In genomic region chr1:61132176-61133047, GRCh38 we compare ENCODE assay signal across 10 cellular contexts. TPM values are rescaled to one million over a fixed set of nuclear protein-coding genes. Genes with fewer than 3 reads are reported as not detected.
A peak's percentile ranks its signal among the peaks of the same experiment; 100 is the strongest.
DNase-seq lines count a peak whose midpoint lies in the region; ATAC-seq and TF ChIP-seq lines count a peak whose summit lies in the region.
"Had no signal": no experiment of that assay in that cellular context is flagged by ENCODE, and none has a peak within 500 bp of the region (broad histone marks: within the 10 kb centered on the region; RNA-seq: fewer than 3 reads in every experiment).

No MANE protein-coding gene starts in this region.

- ATAC-seq in PC-3 (no peak; the same call in 1 of the 2 replicates), HG03175 (IDR thresholded peaks at IDR 0.05; ENCODE audit: unreplicated experiment) (no peak)

- DNase-seq in PC-3 (no peak), colonic mucosa (no peak), tibial artery (no peak), NCI-H2196 (lab: John Stamatoyannopoulos, UW; ENCODE audit: unreplicated experiment) (no peak)
- DNase-seq in activated naive CD4-positive, alpha-beta T cell treated with anti-CD3 and anti-CD28 coated beads, Interleukin-2, amount 50 U/mL, for 16 hours = no peak
- DNase-seq in activated naive CD4-positive, alpha-beta T cell treated with anti-CD3 and anti-CD28 coated beads, Interleukin-2, amount 10 ng/mL, durations not matched to agents 7 days and 5 days = no peak
- DNase-seq: NCI-H2107 had no signal

- H3K9me2 ChIP-seq in PC-3 (replicated peaks; ENCODE audit: low read length) = no peaks in the 10 kb centered on the region

- H3K4me1 ChIP-seq in PC-3 (ENCODE audit: insufficient read depth, low read length) (peaks cover 14% of the 10 kb centered on the region), colonic mucosa (peaks cover 9% of the 10 kb centered on the region), liver (ENCODE audit: control insufficient read depth in 4 of 4, insufficient read depth in 4 of 4, low read length in 3 of 4) (peaks cover 5 to 31% (median 10%) of the 10 kb centered on the region in 4 donors), tibial artery (peaks cover 0 to 39% (median 17%) of the 10 kb centered on the region in 4 donors)

- peaks cover 11% of the 10 kb centered on the region for H3K27me3 Mint-ChIP-seq in activated naive CD4-positive, alpha-beta T cell treated with anti-CD3 and anti-CD28 coated beads, Interleukin-2, amount 10 ng/mL, durations not matched to agents 7 days and 5 days

- peak overlapping the region; percentile 32 for H3K4me2 ChIP-seq in PC-3 (ENCODE audit: low read length)

- CTCF ChIA-PET in PC-3 (lab: Charles Lee) = no interaction called here
- CTCF ChIA-PET in activated naive CD4-positive, alpha-beta T cell treated with anti-CD3 and anti-CD28 coated beads, Interleukin-2, amount 10 ng/mL, durations not matched to agents 7 days and 5 days (lab: Charles Lee) = no interaction called here

- H3F3A ChIP-seq in PC-3 (ENCODE audit: low read length, unreplicated experiment) = no peaks in the 10 kb centered on the region

- no peaks in the 10 kb centered on the region for H3K36me3 ChIP-seq in PC-3 (ENCODE audit: low read depth, low read length)
- H3K36me3 ChIP-seq in colonic mucosa = no peaks in the 10 kb centered on the region
- no peaks in the 10 kb centered on the region for H3K36me3 ChIP-seq in liver (ENCODE audit: control insufficient read depth in 4 of 4, insufficient read depth in 3 of 4, low read depth in 1 of 4, low read length in 3 of 4)
- H3K36me3 ChIP-seq in tibial artery = peaks cover 0 to 4% (median 0%) of the 10 kb centered on the region in 3 donors

- BruUV-seq in PC-3 (replicated peaks; lab: Mats Ljungman, UMichigan) = no TSS peak

- no peak for TF ChIP-seq RAD21 in liver (IDR thresholded peaks at IDR 0.05)

- intact Hi-C loops in PC-3 (cut with micrococcal nuclease) = loop anchor here (1.0 to 5.0 kb wide), 6 partner anchors 11 to 206 kb away; no protein-coding TSS in a partner anchor
- intact Hi-C loops in colonic mucosa (cut with DNase I) = no loop called here
- intact Hi-C loops in tibial artery (cut with DNase I; ENCODE audit: low total_unique reads) = no loop called here

- H3K27me3 ChIP-seq in PC-3 (ENCODE audit: low read length) (no peaks in the 10 kb centered on the region), colonic mucosa (no peaks in the 10 kb centered on the region), liver (ENCODE audit: control insufficient read depth in 4 of 4, insufficient read depth in 4 of 4, low read length in 3 of 4) (no peaks in the 10 kb centered on the region), tibial artery (no peaks in the 10 kb centered on the region)

- peak overlapping the region; percentile 27; the same call in 1 of the 2 replicates for H2AFZ ChIP-seq in PC-3 (ENCODE audit: low read length)

- H3K9ac ChIP-seq in PC-3 (ENCODE audit: low read length) (0 out of 2 replicates have a peak overlapping the region, but pooled peaks have one; percentile 0), colonic mucosa (ENCODE audit: low read depth in 2 of 2, low read length in 2 of 2) (no peak overlapping the region), liver (ENCODE audit: low read depth in 1 of 2, low read length in 2 of 2) (no peak overlapping the region)

- no peaks in the 10 kb centered on the region for H3K79me2 ChIP-seq in PC-3 (ENCODE audit: low read length)

- peaks cover 6% of the 10 kb centered on the region for H3K4me1 Mint-ChIP-seq in activated naive CD4-positive, alpha-beta T cell treated with anti-CD3 and anti-CD28 coated beads, Interleukin-2, amount 10 ng/mL, durations not matched to agents 7 days and 5 days

- H3K27ac ChIP-seq in PC-3 (ENCODE audit: low read length) (peak overlapping the region; percentile 48), colonic mucosa (peak overlapping the region; percentile 42), liver (ENCODE audit: low read depth in 1 of 2, low read length in 2 of 2) (peak overlapping the region; percentile 36 to 46), tibial artery (peak overlapping the region; percentile 66 to 69)

- no peak overlapping the region for H3K27ac Mint-ChIP-seq in activated naive CD4-positive, alpha-beta T cell treated with anti-CD3 and anti-CD28 coated beads, Interleukin-2, amount 10 ng/mL, durations not matched to agents 7 days and 5 days

- H3K9me3 ChIP-seq in PC-3 (ENCODE audit: low read length) (no peaks in the 10 kb centered on the region), colonic mucosa (no peaks in the 10 kb centered on the region), liver (ENCODE audit: control insufficient read depth in 4 of 4, low read length in 3 of 4) (no peaks in the 10 kb centered on the region), tibial artery (no peaks in the 10 kb centered on the region)

- POLR2A ChIA-PET in PC-3 (lab: Charles Lee; ENCODE audit: unreplicated experiment) = interaction anchor here (0.6 kb wide), 1 partner anchor 678 kb away, joined by 5 read pairs; no protein-coding TSS in a partner anchor

- H3K4me3 Mint-ChIP-seq in activated naive CD4-positive, alpha-beta T cell treated with anti-CD3 and anti-CD28 coated beads, Interleukin-2, amount 10 ng/mL, durations not matched to agents 7 days and 5 days = no peak overlapping the region

- H3K9me3 Mint-ChIP-seq in activated naive CD4-positive, alpha-beta T cell treated with anti-CD3 and anti-CD28 coated beads, Interleukin-2, amount 10 ng/mL, durations not matched to agents 7 days and 5 days = no peaks in the 10 kb centered on the region

- TF ChIP-seq CTCF in PC-3 (conservative IDR thresholded peaks at IDR 0.05; ENCODE audit: low read depth, low read length) = no peak
- no peak for TF ChIP-seq CTCF in colonic mucosa (IDR thresholded peaks at IDR 0.05)
- no peak for TF ChIP-seq CTCF in liver (IDR thresholded peaks at IDR 0.05; ENCODE audit: low read depth, low read length, missing input control)
- TF ChIP-seq CTCF in tibial artery (IDR thresholded peaks at IDR 0.05) = no peak

- no peaks in the 10 kb centered on the region for H4K20me1 ChIP-seq in PC-3 (ENCODE audit: low read length)

- no peak overlapping the region for H3K4me3 ChIP-seq in PC-3 (ENCODE audit: low read length)
- no peak overlapping the region for H3K4me3 ChIP-seq in colonic mucosa
- no peak overlapping the region for H3K4me3 ChIP-seq in liver (ENCODE audit: low read depth in 1 of 3, low read length in 3 of 3)
- H3K4me3 ChIP-seq in tibial artery = peak overlapping the region; percentile 29 to 33
- H3K4me3 ChIP-seq: lung had no signal

- H3K36me3 Mint-ChIP-seq in activated naive CD4-positive, alpha-beta T cell treated with anti-CD3 and anti-CD28 coated beads, Interleukin-2, amount 10 ng/mL, durations not matched to agents 7 days and 5 days = no peaks in the 10 kb centered on the region

- 52% methylated on average over 9 of the region's 9 CpGs for WGBS in liver

TF ChIP-seq in liver, 16 proteins besides CTCF, POLR2A, EP300 and RAD21:
- TF ChIP-seq EGR1 (IDR thresholded peaks at IDR 0.05; ENCODE audit: low read depth in 2 of 2) (no peak), YY1 (IDR thresholded peaks at IDR 0.05) (peak; percentile 1), HNF4G (IDR thresholded peaks at IDR 0.05) (no peak)

RNA-seq across cellular contexts. Expression of gene NFIA, which starts 50.1 kb away (rescaled TPM):
- total RNA-seq in PC-3 (2014; rRNA removed) (5.2 and 12.7 TPM in 2 replicates), colonic mucosa (10 to 100 TPM; 36.0 to 44.2 TPM), liver (10 to 100 TPM; 16.6 to 27.7 TPM)
- polyA plus RNA-seq in liver = 10 to 100 TPM in 1 of 2 donors, 1 to 10 TPM in 1; 6.8 to 53.7 TPM

Comparison
In these comparisons a context has a peak if more than half of its experiments do, and no peak if none do; other contexts are left out.
1. H3K4me3 ChIP-seq: peak in tibial artery (2 of 2); none in PC-3 (single experiment), colonic mucosa (single experiment) and liver (0 of 3).
2. Peak in every context shown above with its lines, with median percentiles within 50 percentile points of each other: H3K27ac ChIP-seq.